In genomic region chr12:10749700-10750384, GRCh38 we compare ENCODE assay signal across 8 cellular contexts. TPM values are rescaled to one million over a fixed set of nuclear protein-coding genes. Genes with fewer than 3 reads are reported as not detected.
DNase-seq lines count a peak whose midpoint lies in the region; ATAC-seq and TF ChIP-seq lines count a peak whose summit lies in the region.

No MANE protein-coding gene starts in this region.

- no peaks in the 10 kb centered on the region for H3K9me3 Mint-ChIP-seq in activated T-helper 17 cell treated with anti-CD3 and anti-CD28 coated beads, Interleukin-2, amount 50 U/mL, for 72 hours

- peak overlapping the region; percentile 83 for H3K27ac Mint-ChIP-seq in activated T-helper 17 cell treated with anti-CD3 and anti-CD28 coated beads, Interleukin-2, amount 50 U/mL, for 72 hours

- H3K4me3 Mint-ChIP-seq in activated T-helper 17 cell treated with anti-CD3 and anti-CD28 coated beads, Interleukin-2, amount 50 U/mL, for 72 hours: peak overlapping the region; percentile 71

- no peaks in the 10 kb centered on the region for H3K36me3 Mint-ChIP-seq in activated T-helper 17 cell treated with anti-CD3 and anti-CD28 coated beads, Interleukin-2, amount 50 U/mL, for 72 hours (ENCODE audit: low read depth)

- H2AFZ ChIP-seq in KMS-11 (ENCODE audit: low read depth): peak overlapping the region; percentile 66
- H2AFZ ChIP-seq in neuron (ENCODE audit: low read depth, low read length): peak overlapping the region; percentile 66

- H3K4me2 ChIP-seq in KMS-11: peak overlapping the region; percentile 67

- H3K36me3 ChIP-seq in KMS-11 (ENCODE audit: insufficient read depth) (no peaks in the 10 kb centered on the region), neuron (ENCODE audit: insufficient read depth, low read length) (no peaks in the 10 kb centered on the region)

- H3K4me1 ChIP-seq in KMS-11 (ENCODE audit: low read depth, poor library complexity, severe bottlenecking): peaks cover 6% of the 10 kb centered on the region
- H3K4me1 ChIP-seq in neuron (ENCODE audit: insufficient read depth, low read length): peaks cover 4% of the 10 kb centered on the region

- peaks cover 34% of the 10 kb centered on the region for H3K27me3 Mint-ChIP-seq in activated T-helper 17 cell treated with anti-CD3 and anti-CD28 coated beads, Interleukin-2, amount 50 U/mL, for 72 hours

- no peak overlapping the region for H3K9ac ChIP-seq in KMS-11

- H3K4me1 Mint-ChIP-seq in activated T-helper 17 cell treated with anti-CD3 and anti-CD28 coated beads, Interleukin-2, amount 50 U/mL, for 72 hours: peaks cover 4% of the 10 kb centered on the region

- H3K27me3 ChIP-seq in KMS-11 (ENCODE audit: insufficient read depth, low read depth) (no peaks in the 10 kb centered on the region), neuron (ENCODE audit: insufficient read depth, low read length) (peaks cover 4% of the 10 kb centered on the region)

- no peaks in the 10 kb centered on the region for H3K9me3 ChIP-seq in neuron (ENCODE audit: low read length)

- peak; percentile 92 for TF ChIP-seq CTCF in KMS-11 (conservative IDR thresholded peaks at IDR 0.05; ENCODE audit: low read depth, low read length)

- H3K27ac ChIP-seq in KMS-11: no peak overlapping the region

- ATAC-seq in GM21619 (IDR thresholded peaks at IDR 0.05; ENCODE audit: unreplicated experiment): peak; percentile 95
- peak; percentile 93 for ATAC-seq in activated T-helper 17 cell treated with anti-CD3 and anti-CD28 coated beads, Interleukin-2, amount 50 U/mL, for 72 hours (replicated peaks)

- peak; percentile 98 for DNase-seq in DMS53 treated with DMSO at 0.1 percent for 48 hours (lab: John Stamatoyannopoulos, UW; ENCODE audit: unreplicated experiment)
- DNase-seq in RPMI7951 (ENCODE audit: low read depth): peak; percentile 87
- DNase-seq in fibroblast of the conjunctiva (ENCODE audit: low read depth): peak; percentile 82
- DNase-seq in stromal cell of bone marrow (ENCODE audit: low read depth): peak; percentile 94

- H3K4me3 ChIP-seq in KMS-11 (IDR thresholded peaks at IDR 0.05; ENCODE audit: insufficient read depth, low read depth, low read length) (no peak overlapping the region), neuron (ENCODE audit: low read length) (peak overlapping the region; percentile 44)

- no peaks in the 10 kb centered on the region for H3K79me2 ChIP-seq in KMS-11 (ENCODE audit: insufficient read depth, low read depth)

- no peaks in the 10 kb centered on the region for H4K20me1 ChIP-seq in KMS-11 (ENCODE audit: insufficient read depth)

RNA-seq across cellular contexts. Expression of gene YBX3, which starts 26.7 kb away (rescaled TPM):
- total RNA-seq in RPMI7951 (2014; rRNA removed; shearing (Covaris generic)): 36.4 and 44.9 TPM in 2 replicates
- 10 to 100 TPM; 23.7 to 81.0 TPM for total RNA-seq in activated T-helper 17 cell treated with anti-CD3 and anti-CD28 coated beads, Interleukin-2, amount 50 U/mL, for 72 hours

RNA-seq across cellular contexts. Expression of gene TAS2R7, which starts 52.6 kb away (rescaled TPM):
- not detected in 2 replicates for total RNA-seq in RPMI7951 (2014; rRNA removed; shearing (Covaris generic))
- total RNA-seq in activated T-helper 17 cell treated with anti-CD3 and anti-CD28 coated beads, Interleukin-2, amount 50 U/mL, for 72 hours: not detected

RNA-seq across cellular contexts. Expression of gene TAS2R8, which starts 57.2 kb away (rescaled TPM):
- 0.20 TPM in 1 of 2 replicates, not detected in the other for total RNA-seq in RPMI7951 (2014; rRNA removed; shearing (Covaris generic))
- not detected for total RNA-seq in activated T-helper 17 cell treated with anti-CD3 and anti-CD28 coated beads, Interleukin-2, amount 50 U/mL, for 72 hours
